Comparison of ENCODE assay signal across 8 cellular contexts in the genomic region with DNA sequence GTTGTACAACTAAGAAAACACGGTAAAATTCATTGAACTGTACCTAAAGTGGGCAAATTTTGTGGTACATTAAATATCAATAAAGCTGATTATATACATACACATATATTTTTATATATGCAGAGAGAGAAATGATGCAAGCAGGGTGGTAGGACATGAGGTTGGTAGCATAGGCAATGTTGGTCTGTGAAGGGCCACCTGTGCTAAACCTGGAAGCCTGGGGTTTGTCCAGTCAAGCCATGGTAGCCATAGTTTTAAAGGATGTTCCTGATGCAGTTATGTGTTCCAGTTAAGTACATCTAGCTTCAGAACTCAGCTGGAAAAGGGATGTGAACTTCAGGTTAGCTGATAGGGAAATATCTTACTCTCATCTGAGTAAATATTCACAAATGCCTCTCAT.
DNase-seq lines count a peak whose midpoint lies in the region; ATAC-seq and TF ChIP-seq lines count a peak whose summit lies in the region.

No MANE protein-coding gene starts in this region.

- H3K36me3 Mint-ChIP-seq in glutamatergic neuron (ENCODE audit: unreplicated experiment): no peaks in the 10 kb centered on the region
- H3K36me3 Mint-ChIP-seq in type B pancreatic cell: no peaks in the 10 kb centered on the region

- peak overlapping the region; percentile 98 for H3K27ac Mint-ChIP-seq in glutamatergic neuron (ENCODE audit: unreplicated experiment)
- peak overlapping the region; percentile 100 for H3K27ac Mint-ChIP-seq in type B pancreatic cell

- H3K27ac ChIP-seq in heart right ventricle (peak overlapping the region in 6 of 10 donors; percentile 93 to 99 (median 98)), SJCRH30 (peak overlapping the region; percentile 95; the same call in 1 of the 2 replicates)

- H3K9me3 ChIP-seq in heart right ventricle (peaks cover 0 to 6% (median 0%) of the 10 kb centered on the region in 11 donors), SJCRH30 (replicated peaks) (no peaks in the 10 kb centered on the region)

- ATAC-seq in heart right ventricle: no peak
- no peak for ATAC-seq in left cardiac atrium
- no peak for ATAC-seq in HG02840 (IDR thresholded peaks at IDR 0.05; ENCODE audit: low FRiP score, unreplicated experiment)
- ATAC-seq in HG03175 (IDR thresholded peaks at IDR 0.05; ENCODE audit: unreplicated experiment): no peak

- intact Hi-C loops in heart right ventricle (cut with DNase I): loop anchor here in 5 of 10 donors (10.0 kb wide), 6 partner anchors 262 to 1812 kb away; a partner anchor contains a TSS
- intact Hi-C loops in left cardiac atrium (cut with DNase I): no loop called here

- peaks cover 15% of the 10 kb centered on the region for H3K9me3 Mint-ChIP-seq in glutamatergic neuron (ENCODE audit: unreplicated experiment)
- no peaks in the 10 kb centered on the region for H3K9me3 Mint-ChIP-seq in type B pancreatic cell

- H3K4me1 ChIP-seq in heart right ventricle (peaks cover 0 to 61% (median 15%) of the 10 kb centered on the region in 9 donors), SJCRH30 (no peaks in the 10 kb centered on the region)

- TF ChIP-seq CTCF in heart right ventricle (IDR thresholded peaks at IDR 0.05) (no peak), glutamatergic neuron (IDR thresholded peaks at IDR 0.05; ENCODE audit: partially characterized antibody, unreplicated experiment) (no peak), type B pancreatic cell (conservative IDR thresholded peaks at IDR 0.05) (no peak)

- H3K4me3 ChIP-seq in heart right ventricle (no peak overlapping the region), SJCRH30 (peak overlapping the region; percentile 63; the same call in 1 of the 2 replicates)

- no peak for DNase-seq in heart right ventricle
- no peak for DNase-seq in left cardiac atrium
- no peak for DNase-seq in SJCRH30
- DNase-seq in glutamatergic neuron: no peak
- no peak for DNase-seq in type B pancreatic cell (ENCODE audit: extremely low spot score, unreplicated experiment)
- no peak for DNase-seq in midbrain (lab: John Stamatoyannopoulos, UW)

- H3K4me1 Mint-ChIP-seq in glutamatergic neuron (ENCODE audit: low read depth, unreplicated experiment) (peaks cover 3% of the 10 kb centered on the region), type B pancreatic cell (ENCODE audit: unreplicated experiment) (peaks cover 20% of the 10 kb centered on the region)

- H3K36me3 ChIP-seq in heart right ventricle (no peaks in the 10 kb centered on the region), SJCRH30 (no peaks in the 10 kb centered on the region)

- peak overlapping the region; percentile 99 for H3K4me3 Mint-ChIP-seq in glutamatergic neuron (ENCODE audit: unreplicated experiment)
- peak overlapping the region; percentile 97 for H3K4me3 Mint-ChIP-seq in type B pancreatic cell

- H3K27me3 Mint-ChIP-seq in glutamatergic neuron (ENCODE audit: unreplicated experiment) (peaks cover 11% of the 10 kb centered on the region), type B pancreatic cell (peaks cover 4% of the 10 kb centered on the region)

- 33 to 39% methylated on average over 1 of the region's 1 CpG for WGBS in heart right ventricle, 2 donors

- H3K27me3 ChIP-seq in heart right ventricle (no peaks in the 10 kb centered on the region), SJCRH30 (no peaks in the 10 kb centered on the region)
